ENCODE assay signal across 10 cellular contexts in genomic region chr5:114360816-114361723, GRCh38. TPM values are rescaled to one million over a fixed set of nuclear protein-coding genes. Genes with fewer than 3 reads are reported as not detected.
DNase-seq lines count a peak whose midpoint lies in the region; ATAC-seq, FAIRE-seq and TF ChIP-seq lines count a peak whose summit lies in the region.
"Had no signal": no experiment of that assay in that cellular context is flagged by ENCODE, and none has a peak within 500 bp of the region (broad histone marks: within the 10 kb centered on the region; RNA-seq: fewer than 3 reads in every experiment).

No MANE protein-coding gene starts in this region.

- peaks cover 32% of the 10 kb centered on the region for H3K79me2 ChIP-seq in GM23338 (replicated peaks; ENCODE audit: insufficient read depth)
- peaks cover 2 to 33% of the 10 kb centered on the region in 2 experiments; a peak in 3 of 4 replicates for H3K79me2 ChIP-seq in H1 (ENCODE audit: control insufficient read depth in 1 of 2, insufficient read depth in 2 of 2, low read length in 2 of 2)

- no peaks in the 10 kb centered on the region for H3K36me3 ChIP-seq in GM23338 (ENCODE audit: insufficient read depth)
- peaks cover 0 to 21% (median 0%) of the 10 kb centered on the region in 4 experiments; a peak in 1 of 8 replicates for H3K36me3 ChIP-seq in H1 (ENCODE audit: control insufficient read depth in 2 of 4, insufficient read depth in 4 of 4, low read length in 3 of 4)

- POLR2A ChIA-PET in H1 (lab: Charles Lee; ENCODE audit: partially characterized antibody): interaction anchor here (0.8 to 3.2 kb wide), 8 partner anchors 12 to 428 kb away, joined by 3 to 18 read pairs (median 3); no protein-coding TSS in a partner anchor

- no peaks in the 10 kb centered on the region for H3K9me3 ChIP-seq in H1 (ENCODE audit: insufficient read depth in 2 of 2, low read depth in 1 of 2, low read length in 1 of 2)

- peaks cover 8% of the 10 kb centered on the region; the same call in 1 of the 2 replicates for H3K23me2 ChIP-seq in H1 (ENCODE audit: low read depth, low read length)

- H3K79me1 ChIP-seq in H1 (ENCODE audit: low read depth, low read length): no peaks in the 10 kb centered on the region

- DNase-seq in GM03348 (ENCODE audit: low spot score) (peak; percentile 3), GM23338 (ENCODE audit: low spot score) (peak; percentile 89), NCI-H446 treated with DMSO at 0.1 percent for 48 hours (lab: John Stamatoyannopoulos, UW) (peak; percentile 48), H1 (ENCODE audit: low read depth in 1 of 2, low spot score in 2 of 2) (peak; percentile 72 to 86), midbrain (lab: John Stamatoyannopoulos, UW) (peak; percentile 47), GM19239 (ENCODE audit: insufficient read length, low spot score) (no peak)
- no peak for DNase-seq in effector memory CD8-positive, alpha-beta T cell

- H3K27ac ChIP-seq in GM23338 (ENCODE audit: low read depth) (peak overlapping the region; percentile 96), H1 (ENCODE audit: low read depth, low read length) (peak overlapping the region; percentile 92)

- ATAC-seq in GM23338 (peak; percentile 62), GM18873 (IDR thresholded peaks at IDR 0.05; ENCODE audit: low FRiP score, unreplicated experiment) (no peak)
- ATAC-seq in effector memory CD8-positive, alpha-beta T cell (replicated peaks): no peak

- H4K20me1 ChIP-seq in GM23338 (replicated peaks; ENCODE audit: insufficient read depth) (peaks cover 3% of the 10 kb centered on the region; the same call in 1 of the 2 replicates), H1 (replicated peaks in 1 of 2; ENCODE audit: control insufficient read depth in 1 of 2, insufficient read depth in 2 of 2, low read length in 2 of 2) (no peaks in the 10 kb centered on the region)

- no peak overlapping the region for H3K14ac ChIP-seq in H1 (ENCODE audit: insufficient read length)

- peaks cover 5% of the 10 kb centered on the region; the same call in 2 of the 3 replicates for H3K36me3 Mint-ChIP-seq in GM23338 (ENCODE audit: low read depth)
- H3K36me3 Mint-ChIP-seq in effector memory CD8-positive, alpha-beta T cell (ENCODE audit: insufficient read depth): no peaks in the 10 kb centered on the region

- H3K9ac ChIP-seq in H1 (replicated peaks in 1 of 4; ENCODE audit: extremely low read depth in 1 of 4, low read depth in 3 of 4, low read length in 3 of 4): peak overlapping the region; percentile 52 to 84 (median 78)

- H4K91ac ChIP-seq in H1 (replicated peaks; ENCODE audit: insufficient read length, low read length): peak overlapping the region; percentile 97

- peak overlapping the region; percentile 96 for H2BK120ac ChIP-seq in H1 (replicated peaks; ENCODE audit: low read depth, low read length)

- peak overlapping the region; percentile 93 for H3K18ac ChIP-seq in H1 (ENCODE audit: extremely low read depth, low read length)

- peak overlapping the region; percentile 70; the same call in 1 of the 2 replicates for H2AFZ ChIP-seq in GM23338
- no peak overlapping the region; the same call in 1 of the 2 replicates for H2AFZ ChIP-seq in H1 (ENCODE audit: low read length)

- FAIRE-seq in H1 (lab: Jason Lieb, UNC) (peak; percentile 19), GM19239 (lab: Jason Lieb, UNC) (no peak)

- TF ChIP-seq CTCF in GM23338 (conservative IDR thresholded peaks at IDR 0.05; ENCODE audit: low read depth in 2 of 2) (peak; percentile 49 to 70), H1 (IDR thresholded peaks at IDR 0.05; ENCODE audit: control extremely low read depth in 1 of 3, insufficient read depth in 1 of 3, low read depth in 1 of 3, low read length in 3 of 3) (peak; percentile 45 to 70 (median 54))

- peak overlapping the region; percentile 93 for H2BK5ac ChIP-seq in H1 (ENCODE audit: low read depth, low read length)

- peak overlapping the region; percentile 83 for H3K56ac ChIP-seq in H1 (replicated peaks; ENCODE audit: insufficient read length, low read depth, low read length)

- H3K4me1 Mint-ChIP-seq in GM23338: peaks cover 30% of the 10 kb centered on the region
- peaks cover 0 to 3% of the 10 kb centered on the region in 2 donors for H3K4me1 Mint-ChIP-seq in effector memory CD8-positive, alpha-beta T cell (ENCODE audit: low read depth in 2 of 2)

- WGBS in H1 (ENCODE audit: extremely low coverage in 1 of 2, insufficient coverage in 1 of 2, insufficient read length in 1 of 2, insufficient replicate concordance in 2 of 2, low coverage in 1 of 2, low lambda C conversion rate in 2 of 2, missing lambda C conversion rate in 1 of 2), 2 experiments: 2% methylated on average over 54 of the region's 78 CpGs; no CpG with 5 or more reads in 1 of the 2 experiments

- no peak for TF ChIP-seq EP300 in H1 (IDR thresholded peaks at IDR 0.05; ENCODE audit: borderline replicate concordance in 1 of 2, low read depth in 2 of 2, low read length in 2 of 2)

- H3K9me2 ChIP-seq in GM23338 (ENCODE audit: insufficient read depth): no peaks in the 10 kb centered on the region

- no peaks in the 10 kb centered on the region for H3F3A ChIP-seq in GM23338 (replicated peaks; ENCODE audit: low read depth)

- H2BK20ac ChIP-seq in H1 (ENCODE audit: low read length): 0 out of 2 replicates have a peak overlapping the region, but pooled peaks have one; percentile 10

- peak overlapping the region; percentile 86; the same call in 1 of the 2 replicates for H2BK12ac ChIP-seq in H1 (ENCODE audit: low read depth, low read length)

- CTCF ChIA-PET in H1 (lab: Charles Lee; ENCODE audit: partially characterized antibody): interaction anchor here (0.8 to 12.4 kb wide), 10 partner anchors 18 to 680 kb away, joined by 3 to 176 read pairs (median 4); no protein-coding TSS in a partner anchor

- H3K27me3 ChIP-seq in GM23338 (ENCODE audit: insufficient read depth) (peaks cover 14% of the 10 kb centered on the region), H1 (replicated peaks in 1 of 4; ENCODE audit: control insufficient read depth in 3 of 4, extremely low read depth in 1 of 4, insufficient read depth in 3 of 4, low read length in 3 of 4) (peaks cover 0 to 4% (median 0%) of the 10 kb centered on the region in 4 experiments; a peak in 1 of 7 replicates)

- no peaks in the 10 kb centered on the region; the same call in 2 of the 3 replicates for H3K9me3 Mint-ChIP-seq in GM23338
- H3K9me3 Mint-ChIP-seq in effector memory CD8-positive, alpha-beta T cell: peaks cover 0 to 3% of the 10 kb centered on the region in 2 donors

- no peak overlapping the region for H2AK5ac ChIP-seq in H1 (ENCODE audit: low read depth, low read length)

- H3K4ac ChIP-seq in H1 (replicated peaks; ENCODE audit: insufficient read length, low read depth, low read length): peak overlapping the region; percentile 91

- peak overlapping the region; percentile 94; the same call in 1 of the 2 replicates for H4K8ac ChIP-seq in H1 (ENCODE audit: extremely low read depth, insufficient read depth, low read length)

- peaks cover 13% of the 10 kb centered on the region for H3K27me3 Mint-ChIP-seq in GM23338 (ENCODE audit: insufficient read depth, low read depth, poor library complexity)
- H3K27me3 Mint-ChIP-seq in effector memory CD8-positive, alpha-beta T cell: peaks cover 27 to 29% of the 10 kb centered on the region in 2 donors

- peak overlapping the region; percentile 94 for H4K5ac ChIP-seq in H1 (ENCODE audit: insufficient read length, low read depth, low read length)

- H3K4me3 ChIP-seq in GM23338 (peak overlapping the region; percentile 77), H1 (ENCODE audit: extremely low read depth in 1 of 4, insufficient read depth in 2 of 4, low read depth in 3 of 4, low read length in 4 of 4) (peak overlapping the region; percentile 83 to 90 (median 88))

- H3K4me1 ChIP-seq in GM23338 (ENCODE audit: insufficient read depth) (peaks cover 31% of the 10 kb centered on the region), H1 (replicated peaks in 1 of 4; ENCODE audit: control insufficient read depth in 3 of 4, insufficient read depth in 4 of 4, low read length in 3 of 4) (peaks cover 0 to 12% (median under 1%) of the 10 kb centered on the region in 4 experiments; a peak in 3 of 7 replicates)

- TF ChIP-seq RAD21 in H1 (IDR thresholded peaks at IDR 0.05 in 1 of 2, conservative IDR thresholded peaks at IDR 0.05 in 1 of 2; ENCODE audit: low read depth in 2 of 2, low read length in 2 of 2): peak; percentile 70 to 81

- peak overlapping the region; percentile 98 for H3K27ac Mint-ChIP-seq in GM23338
- H3K27ac Mint-ChIP-seq in effector memory CD8-positive, alpha-beta T cell: no peak overlapping the region

- H2BK15ac ChIP-seq in H1 (ENCODE audit: low read length): peak overlapping the region; percentile 46; the same call in 1 of the 2 replicates

- H3K4me2 ChIP-seq in GM23338 (peak overlapping the region; percentile 92), H1 (ENCODE audit: insufficient read depth in 1 of 2, low read depth in 2 of 2, low read length in 2 of 2) (peak overlapping the region; percentile 95 to 96)

- TF ChIP-seq POLR2A in H1 (IDR thresholded peaks at IDR 0.05; ENCODE audit: control extremely low read depth in 1 of 2, low read depth in 2 of 2, low read length in 2 of 2): peak in 1 of 2 experiments; percentile 52; a peak in 2 of 3 replicates

- H3K4me3 Mint-ChIP-seq in GM23338: peak overlapping the region; percentile 98
- H3K4me3 Mint-ChIP-seq in effector memory CD8-positive, alpha-beta T cell: no peak overlapping the region

- H3K23ac ChIP-seq in H1 (ENCODE audit: insufficient read length): no peak overlapping the region

TF ChIP-seq in H1, 55 proteins besides CTCF, POLR2A, EP300 and RAD21 (continues in another document):
- TF ChIP-seq SP4 (IDR thresholded peaks at IDR 0.05; ENCODE audit: low read length) (0 out of 2 replicates have a peak, but pooled peaks have one; percentile 44), PHF8 (conservative IDR thresholded peaks at IDR 0.05; ENCODE audit: low read depth, low read length) (peak; percentile 42), CREB1 (IDR thresholded peaks at IDR 0.05) (0 out of 2 replicates have a peak, but pooled peaks have one; percentile 21), SIX5 (IDR thresholded peaks at IDR 0.05; ENCODE audit: low read depth, low read length) (no peak), CTBP2 (IDR thresholded peaks at IDR 0.05; ENCODE audit: borderline replicate concordance, insufficient read depth, insufficient read length, low read length) (peak; percentile 66), MAFK (IDR thresholded peaks at IDR 0.05; ENCODE audit: low read depth, low read length) (no peak), SIN3A (conservative IDR thresholded peaks at IDR 0.05 in 1 of 2, IDR thresholded peaks at IDR 0.05 in 1 of 2; ENCODE audit: low read depth in 1 of 2, low read length in 2 of 2) (peak in 1 of 2 experiments; percentile 42; a peak in 1 of 4 replicates)

RNA-seq across cellular contexts. Expression of gene KCNN2, which starts 0.8 kb away (rescaled TPM):
- total RNA-seq in GM23338 (2014; rRNA removed; shearing (Covaris generic)): 14.7 and 24.7 TPM in 2 replicates
- 12.9 and 15.9 TPM in 2 replicates for polyA plus RNA-seq in GM23338 (2016; fragmentation: Nextera tagmentation; extraction: Ambion mirVana)
- total RNA-seq in H1 (2021; fragmentation: NEBNext Ultra II Directional; extraction: Animal tissue kit (Norgen Biotek cat#: 25700)): 18.6 and 19.4 TPM in 2 replicates
- 13.1 and 13.6 TPM in 2 replicates for polyA plus RNA-seq in H1 (2011; rRNA removed)
- polyA plus RNA-seq in H1 (2011; cell fraction: cytosol; rRNA removed): 8.4 TPM
- 14.7 TPM for polyA plus RNA-seq in H1 (2011; cell fraction: nucleus; rRNA removed)
- 13.0 to 17.1 TPM (median 14.4 TPM) in 4 replicates for polyA plus RNA-seq in H1 (2012, experiment 1 of 2)
- polyA plus RNA-seq in H1 (2012, experiment 2 of 2): 14.0 TPM
- 18.0 TPM for polyA plus RNA-seq in H1 (2013, experiment 1 of 2)
- 18.6 TPM for polyA plus RNA-seq in H1 (2013, experiment 2 of 2)
- 32.0 and 35.1 TPM in 2 replicates for polyA minus RNA-seq in H1 (2011; rRNA and poly(A)+ RNA removed)
- 15.5 TPM for polyA minus RNA-seq in H1 (2011; cell fraction: cytosol; rRNA and poly(A)+ RNA removed)
- polyA minus RNA-seq in H1 (2011; cell fraction: nucleus; rRNA and poly(A)+ RNA removed): 67.7 TPM
- total RNA-seq: myocyte, NCI-H460 had no signal

Comparison
In these comparisons a context has a peak if more than half of its experiments do, and no peak if none do; other contexts are left out.
1. DNase-seq: peak in GM03348 (single experiment), GM23338 (single experiment), NCI-H446 treated with DMSO at 0.1 percent for 48 hours (single experiment), H1 (2 of 2) and midbrain (single experiment); none in effector memory CD8-positive, alpha-beta T cell (0 of 3) and GM19239 (single experiment).